Comparison of ENCODE assay signal across 25 cellular contexts in genomic region chr1:9085306-9085940, GRCh38. TPM values are rescaled to one million over a fixed set of nuclear protein-coding genes. Genes with fewer than 3 reads are reported as not detected.
A peak's percentile ranks its signal among the peaks of the same experiment; 100 is the strongest.
DNase-seq lines count a peak whose midpoint lies in the region; ATAC-seq, FAIRE-seq and TF ChIP-seq lines count a peak whose summit lies in the region.
"Had no signal": no experiment of that assay in that cellular context is flagged by ENCODE, and none has a peak within 500 bp of the region (broad histone marks: within the 10 kb centered on the region; RNA-seq: fewer than 3 reads in every experiment).

No MANE protein-coding gene starts in this region.

- no peak for FAIRE-seq in RCC 7860 (lab: Jason Lieb, UNC)
- FAIRE-seq: colon, endometrium, frontal cortex had no signal

- no peaks in the 10 kb centered on the region for H4K20me1 ChIP-seq in DOHH2 (ENCODE audit: control insufficient read depth, insufficient read depth, low read depth, low read length)

- H3K27ac Mint-ChIP-seq in natural killer cell: no peak overlapping the region
- H3K27ac Mint-ChIP-seq: activated naive CD4-positive, alpha-beta T cell treated with anti-CD3 and anti-CD28 coated beads for 36 hours; H9; stimulated activated effector memory CD8-positive, alpha-beta T cell treated with anti-CD3 and anti-CD28 coated beads, Interleukin-12 subunit alpha, Interleukin-12 subunit beta, amount 100 ng/mL, for 72 hours; WTC11 had no signal

- ATAC-seq in natural killer cell (no peak), GM19035 (IDR thresholded peaks at IDR 0.05; ENCODE audit: unreplicated experiment) (no peak), GM18858 (IDR thresholded peaks at IDR 0.05; ENCODE audit: unreplicated experiment) (no peak)
- ATAC-seq: stimulated activated effector memory CD8-positive, alpha-beta T cell treated with anti-CD3 and anti-CD28 coated beads, Interleukin-12 subunit alpha, Interleukin-12 subunit beta, amount 100 ng/mL, for 72 hours; WTC11 had no signal

- no peaks in the 10 kb centered on the region for H3K36me3 Mint-ChIP-seq in natural killer cell
- H3K36me3 Mint-ChIP-seq: neural progenitor cell; stimulated activated effector memory CD8-positive, alpha-beta T cell treated with anti-CD3 and anti-CD28 coated beads, Interleukin-12 subunit alpha, Interleukin-12 subunit beta, amount 100 ng/mL, for 72 hours had no signal

- peaks cover 25% of the 10 kb centered on the region for H3F3A ChIP-seq in DOHH2 (ENCODE audit: control insufficient read depth, insufficient read depth)

- H3K4me3 Mint-ChIP-seq in natural killer cell: no peak overlapping the region
- H3K4me3 Mint-ChIP-seq: activated naive CD4-positive, alpha-beta T cell treated with anti-CD3 and anti-CD28 coated beads for 36 hours; H9; neural progenitor cell; stimulated activated effector memory CD8-positive, alpha-beta T cell treated with anti-CD3 and anti-CD28 coated beads, Interleukin-12 subunit alpha, Interleukin-12 subunit beta, amount 100 ng/mL, for 72 hours; WTC11 had no signal

- H3K9ac ChIP-seq in parathyroid adenoma: no peak overlapping the region
- H3K9ac ChIP-seq: neural progenitor cell had no signal

- intact Hi-C loops in natural killer cell (cut with micrococcal nuclease): no loop called here

- H3K9me2 ChIP-seq in DOHH2 (replicated peaks; ENCODE audit: control insufficient read depth, low read length): no peaks in the 10 kb centered on the region

- peaks cover 69% of the 10 kb centered on the region for H3K4me1 ChIP-seq in DOHH2 (ENCODE audit: control insufficient read depth, low read length)
- peaks cover 22% of the 10 kb centered on the region for H3K4me1 ChIP-seq in parathyroid adenoma
- H3K4me1 ChIP-seq: neural progenitor cell, tibial nerve had no signal

- H3K4me2 ChIP-seq in DOHH2 (ENCODE audit: low read length): peak overlapping the region; percentile 33
- H3K4me2 ChIP-seq in parathyroid adenoma (ENCODE audit: low read length): peak overlapping the region; percentile 8
- H3K4me2 ChIP-seq: neural progenitor cell had no signal

- DNase-seq in RCC 7860 (ENCODE audit: low spot score) (peak; percentile 20), fibroblast of the aortic adventitia (ENCODE audit: low read depth) (peak; percentile 57), natural killer cell (no peak)
- no peak for DNase-seq in effector CD8-positive, alpha-beta T cell (lab: John Stamatoyannopoulos, UW)
- DNase-seq: activated CD4-positive, alpha-beta T cell treated with anti-CD3 and anti-CD28 coated beads, Interleukin-2, amount 50 U/mL, for 48 hours; activated naive CD4-positive, alpha-beta T cell treated with anti-CD3 and anti-CD28 coated beads for 36 hours; activated T-cell treated with anti-CD3 and anti-CD28 coated beads for 4 hours; H9; NCI-H2107; SHP77 had no signal

- 0 out of 2 replicates have a peak, but pooled peaks cover 2% of the 10 kb centered on the region for H3K79me2 ChIP-seq in DOHH2 (ENCODE audit: control insufficient read depth, low read length)
- no peaks in the 10 kb centered on the region for H3K79me2 ChIP-seq in parathyroid adenoma

- H3K9me3 ChIP-seq in DOHH2 (ENCODE audit: control insufficient read depth, insufficient read depth, low read length): no peaks in the 10 kb centered on the region
- H3K9me3 ChIP-seq in parathyroid adenoma (ENCODE audit: control insufficient read depth, low read length): no peaks in the 10 kb centered on the region
- H3K9me3 ChIP-seq: ascending aorta, tibial nerve had no signal

- H3K27ac ChIP-seq in DOHH2 (ENCODE audit: low read depth, low read length): peak overlapping the region; percentile 4
- peak overlapping the region; percentile 92 for H3K27ac ChIP-seq in parathyroid adenoma
- H3K27ac ChIP-seq: neural progenitor cell, tibial nerve had no signal

- H3K4me3 ChIP-seq in DOHH2 (ENCODE audit: low read length) (no peak overlapping the region), fibroblast of the aortic adventitia (ENCODE audit: low read depth, low read length) (no peak overlapping the region), parathyroid adenoma (ENCODE audit: low read depth, low read length) (peak overlapping the region; percentile 7)
- H3K4me3 ChIP-seq: ascending aorta, neural progenitor cell, tibial nerve had no signal

- peaks cover 18 to 53% of the 10 kb centered on the region in 2 donors for H3K27me3 Mint-ChIP-seq in natural killer cell (ENCODE audit: low read depth in 2 of 2)

- H3K4me1 Mint-ChIP-seq in natural killer cell: peaks cover 1 to 5% of the 10 kb centered on the region in 2 donors
- H3K4me1 Mint-ChIP-seq: stimulated activated effector memory CD8-positive, alpha-beta T cell treated with anti-CD3 and anti-CD28 coated beads, Interleukin-12 subunit alpha, Interleukin-12 subunit beta, amount 100 ng/mL, for 72 hours had no signal

- H3K27me3 ChIP-seq in DOHH2 (ENCODE audit: control insufficient read depth, low read length) (no peaks in the 10 kb centered on the region), parathyroid adenoma (ENCODE audit: control insufficient read depth, insufficient read depth, low read length) (no peaks in the 10 kb centered on the region)
- H3K27me3 ChIP-seq: ascending aorta, neural progenitor cell, tibial nerve had no signal

- peak overlapping the region; percentile 25 for H2AFZ ChIP-seq in parathyroid adenoma
- H2AFZ ChIP-seq: neural progenitor cell had no signal

- no peaks in the 10 kb centered on the region for H3K36me3 ChIP-seq in DOHH2 (ENCODE audit: control insufficient read depth, low read length)
- no peaks in the 10 kb centered on the region for H3K36me3 ChIP-seq in parathyroid adenoma (ENCODE audit: control insufficient read depth, insufficient read depth, low read length)
- H3K36me3 ChIP-seq: ascending aorta, neural progenitor cell, tibial nerve had no signal

- H3K9me3 Mint-ChIP-seq in natural killer cell: no peaks in the 10 kb centered on the region
- H3K9me3 Mint-ChIP-seq: activated naive CD4-positive, alpha-beta T cell treated with anti-CD3 and anti-CD28 coated beads for 36 hours; stimulated activated effector memory CD8-positive, alpha-beta T cell treated with anti-CD3 and anti-CD28 coated beads, Interleukin-12 subunit alpha, Interleukin-12 subunit beta, amount 100 ng/mL, for 72 hours had no signal

- TF ChIP-seq CTCF in DOHH2 (IDR thresholded peaks at IDR 0.05; ENCODE audit: low read depth, low read length, poor library complexity, severe bottlenecking) (no peak), fibroblast of the aortic adventitia (IDR thresholded peaks at IDR 0.05; ENCODE audit: insufficient read depth, low read length) (no peak), parathyroid adenoma (IDR thresholded peaks at IDR 0.05) (no peak), natural killer cell (IDR thresholded peaks at IDR 0.05) (no peak)

RNA-seq across cellular contexts. Expression of gene SLC2A5, which starts 16.0 kb away (rescaled TPM):
- total RNA-seq in fibroblast of the aortic adventitia (ENCODE audit: low replicate concordance) (0.90 and 1.1 TPM in 2 replicates), natural killer cell (not detected)
- total RNA-seq: activated naive CD4-positive, alpha-beta T cell treated with anti-CD3 and anti-CD28 coated beads for 36 hours; H9; T-helper 1 cell treated with Interleukin-12 subunit alpha and Interleukin-12 subunit beta and Interleukin-4 antibody, amounts not matched to agents 30 ng/mL and 1 ng/mL, for 36 hours had no signal

RNA-seq across cellular contexts. Expression of gene GPR157, which starts 43.5 kb away (rescaled TPM):
- 1.6 and 2.2 TPM in 2 replicates for total RNA-seq in fibroblast of the aortic adventitia (ENCODE audit: low replicate concordance)
- 1 to 10 TPM in 2 of 3 donors, under 1 TPM in 1; 1.00 to 1.2 (median 1.1) TPM for total RNA-seq in natural killer cell

RNA-seq across cellular contexts. Expression of gene SLC2A7, which starts 59.2 kb away (rescaled TPM):
- total RNA-seq in fibroblast of the aortic adventitia (ENCODE audit: low replicate concordance) (not detected in 2 replicates), natural killer cell (not detected)
- total RNA-seq: activated naive CD4-positive, alpha-beta T cell treated with anti-CD3 and anti-CD28 coated beads for 36 hours; ascending aorta; frontal cortex; H9; mesenteric fat pad; renal cortical epithelial cell; T-helper 1 cell treated with Interleukin-12 subunit alpha and Interleukin-12 subunit beta and Interleukin-4 antibody, amounts not matched to agents 30 ng/mL and 1 ng/mL, for 36 hours; tibial nerve; WTC11 had no signal

Comparison
In these comparisons a context has a peak if more than half of its experiments do, and no peak if none do; other contexts are left out.
1. DNase-seq: peak in RCC 7860 (single experiment) and fibroblast of the aortic adventitia (single experiment); none in natural killer cell (single experiment) and effector CD8-positive, alpha-beta T cell (single experiment).